9 cellular contexts compared by ENCODE assay signal in genomic region chr12:118370601-118371000, GRCh38. TPM values are rescaled to one million over a fixed set of nuclear protein-coding genes. Genes with fewer than 3 reads are reported as not detected.
A peak's percentile ranks its signal among the peaks of the same experiment; 100 is the strongest.
DNase-seq lines count a peak whose midpoint lies in the region; ATAC-seq and TF ChIP-seq lines count a peak whose summit lies in the region.
"Had no signal": no experiment of that assay in that cellular context is flagged by ENCODE, and none has a peak within 500 bp of the region (broad histone marks: within the 10 kb centered on the region; RNA-seq: fewer than 3 reads in every experiment).

No MANE protein-coding gene starts in this region.

- peaks cover 1% of the 10 kb centered on the region for H3K36me3 Mint-ChIP-seq in T-helper 2 cell treated with Interferon-gamma antibody and Interleukin-4, amounts not matched to agents 5 μg/mL and 100 μg/mL, for 36 hours (ENCODE audit: low read depth)
- H3K36me3 Mint-ChIP-seq in activated CD4-positive, alpha-beta memory T cell treated with anti-CD3 and anti-CD28 coated beads for 36 hours: no peaks in the 10 kb centered on the region

- H3K27me3 ChIP-seq in gastroesophageal sphincter (no peaks in the 10 kb centered on the region), smooth muscle cell (ENCODE audit: low read depth) (peaks cover 25% of the 10 kb centered on the region)
- H3K27me3 ChIP-seq: adrenal gland had no signal

- H2AFZ ChIP-seq in smooth muscle cell (ENCODE audit: low read depth): no peak overlapping the region

- H3K27ac ChIP-seq in gastroesophageal sphincter (peak overlapping the region in 2 of 4 donors; percentile 91 to 97), smooth muscle cell (ENCODE audit: low read depth) (no peak overlapping the region)

- ATAC-seq in gastroesophageal sphincter: no peak
- ATAC-seq in HG02973 (IDR thresholded peaks at IDR 0.05; ENCODE audit: unreplicated experiment): no peak
- no peak for ATAC-seq in GM18868 (IDR thresholded peaks at IDR 0.05; ENCODE audit: unreplicated experiment)

- TF ChIP-seq CTCF in gastroesophageal sphincter (IDR thresholded peaks at IDR 0.05): no peak
- TF ChIP-seq CTCF in smooth muscle cell (IDR thresholded peaks at IDR 0.05; ENCODE audit: borderline replicate concordance, insufficient read depth, poor library complexity, severe bottlenecking): no peak

- H3F3A ChIP-seq in smooth muscle cell (ENCODE audit: low read depth): no peaks in the 10 kb centered on the region

- H3K9me3 Mint-ChIP-seq in T-helper 2 cell treated with Interferon-gamma antibody and Interleukin-4, amounts not matched to agents 5 μg/mL and 100 μg/mL, for 36 hours: no peaks in the 10 kb centered on the region
- H3K9me3 Mint-ChIP-seq in activated CD4-positive, alpha-beta memory T cell treated with anti-CD3 and anti-CD28 coated beads for 36 hours: no peaks in the 10 kb centered on the region

- H3K4me1 ChIP-seq in gastroesophageal sphincter: peaks cover 0 to 51% (median 7%) of the 10 kb centered on the region in 3 donors
- H3K4me1 ChIP-seq in smooth muscle cell (ENCODE audit: low read depth): peaks cover 4% of the 10 kb centered on the region

- POLR2A ChIA-PET in activated CD4-positive, alpha-beta memory T cell treated with anti-CD3 and anti-CD28 coated beads for 36 hours (lab: Charles Lee): no interaction called here

- no peaks in the 10 kb centered on the region for H3K36me3 ChIP-seq in gastroesophageal sphincter
- no peaks in the 10 kb centered on the region for H3K36me3 ChIP-seq in smooth muscle cell (ENCODE audit: low read depth)
- H3K36me3 ChIP-seq: adrenal gland had no signal

- CTCF ChIA-PET in activated CD4-positive, alpha-beta memory T cell treated with anti-CD3 and anti-CD28 coated beads for 36 hours (lab: Charles Lee): interaction anchor here (0.6 to 1.2 kb wide), 4 partner anchors 11 to 497 kb away, joined by 3 to 7 read pairs (median 4); no protein-coding TSS in a partner anchor

- TF ChIP-seq POLR2A in gastroesophageal sphincter (IDR thresholded peaks at IDR 0.05): no peak

- peaks cover 29% of the 10 kb centered on the region for H3K4me1 Mint-ChIP-seq in T-helper 2 cell treated with Interferon-gamma antibody and Interleukin-4, amounts not matched to agents 5 μg/mL and 100 μg/mL, for 36 hours (ENCODE audit: low read depth)
- peaks cover 34% of the 10 kb centered on the region for H3K4me1 Mint-ChIP-seq in activated CD4-positive, alpha-beta memory T cell treated with anti-CD3 and anti-CD28 coated beads for 36 hours (ENCODE audit: low read depth)

- intact Hi-C loops in activated CD4-positive, alpha-beta memory T cell treated with anti-CD3 and anti-CD28 coated beads for 36 hours (cut with micrococcal nuclease): loop anchor here (5.0 to 10.0 kb wide), 2 partner anchors 318 to 1294 kb away; partner anchors contain the start of gene PRKAB1

- no peak for TF ChIP-seq EP300 in gastroesophageal sphincter (IDR thresholded peaks at IDR 0.05)

- H3K4me2 ChIP-seq in smooth muscle cell: peak overlapping the region; percentile 93

- no peaks in the 10 kb centered on the region for H3K9me3 ChIP-seq in gastroesophageal sphincter
- H3K9me3 ChIP-seq in smooth muscle cell (replicated peaks; ENCODE audit: low read depth): no peaks in the 10 kb centered on the region
- H3K9me3 ChIP-seq: adrenal gland had no signal

- no peaks in the 10 kb centered on the region for H3K79me2 ChIP-seq in smooth muscle cell (ENCODE audit: low read depth)

- H3K4me3 Mint-ChIP-seq in T-helper 2 cell treated with Interferon-gamma antibody and Interleukin-4, amounts not matched to agents 5 μg/mL and 100 μg/mL, for 36 hours: peak overlapping the region; percentile 92
- H3K4me3 Mint-ChIP-seq in activated CD4-positive, alpha-beta memory T cell treated with anti-CD3 and anti-CD28 coated beads for 36 hours: peak overlapping the region; percentile 90

- H3K4me3 ChIP-seq in gastroesophageal sphincter: peak overlapping the region; percentile 75 to 95
- peak overlapping the region; percentile 87 for H3K4me3 ChIP-seq in smooth muscle cell

- WGBS in gastroesophageal sphincter (ENCODE audit: low coverage in 1 of 2), 2 donors: 13 to 38% methylated on average over 3 of the region's 3 CpGs
- WGBS in smooth muscle cell (ENCODE audit: low lambda C conversion rate): 81% methylated on average over 3 of the region's 3 CpGs

- H4K20me1 ChIP-seq in smooth muscle cell (ENCODE audit: low read depth): no peaks in the 10 kb centered on the region

- H3K27me3 Mint-ChIP-seq in T-helper 2 cell treated with Interferon-gamma antibody and Interleukin-4, amounts not matched to agents 5 μg/mL and 100 μg/mL, for 36 hours (ENCODE audit: low read depth): peaks cover 15% of the 10 kb centered on the region
- H3K27me3 Mint-ChIP-seq in activated CD4-positive, alpha-beta memory T cell treated with anti-CD3 and anti-CD28 coated beads for 36 hours: no peaks in the 10 kb centered on the region

- DNase-seq in T-helper 2 cell treated with Interferon-gamma antibody and Interleukin-4, amounts not matched to agents 5 μg/mL and 100 μg/mL, for 36 hours (ENCODE audit: low spot score): no peak
- DNase-seq in T-helper 2 cell (no peak), smooth muscle cell (lab: John Stamatoyannopoulos, UW; ENCODE audit: unreplicated experiment) (no peak), SKM-1 (lab: John Stamatoyannopoulos, UW; ENCODE audit: unreplicated experiment) (no peak)
- DNase-seq in activated CD4-positive, alpha-beta memory T cell treated with anti-CD3 and anti-CD28 coated beads for 36 hours: no peak

- no peak overlapping the region for H3K9ac ChIP-seq in smooth muscle cell (ENCODE audit: low read depth)

- H3K27ac Mint-ChIP-seq in T-helper 2 cell treated with Interferon-gamma antibody and Interleukin-4, amounts not matched to agents 5 μg/mL and 100 μg/mL, for 36 hours: no peak overlapping the region
- no peak overlapping the region for H3K27ac Mint-ChIP-seq in activated CD4-positive, alpha-beta memory T cell treated with anti-CD3 and anti-CD28 coated beads for 36 hours

RNA-seq across cellular contexts. Expression of gene TAOK3, which starts 2.1 kb away (rescaled TPM):
- 10 to 100 TPM; 47.5 to 50.4 TPM for total RNA-seq in activated CD4-positive, alpha-beta memory T cell treated with anti-CD3 and anti-CD28 coated beads for 36 hours
- total RNA-seq in gastroesophageal sphincter: 10 to 100 TPM; 26.9 to 55.0 (median 36.7) TPM
- 7.1 and 7.3 TPM in 2 replicates for total RNA-seq in smooth muscle cell
- 7.9 and 18.2 TPM in 2 replicates for polyA plus RNA-seq in smooth muscle cell

RNA-seq across cellular contexts. Expression of gene SUDS3, which starts 5.8 kb away (rescaled TPM):
- total RNA-seq in activated CD4-positive, alpha-beta memory T cell treated with anti-CD3 and anti-CD28 coated beads for 36 hours: 10 to 100 TPM; 20.6 to 22.0 TPM
- total RNA-seq in gastroesophageal sphincter (10 to 100 TPM; 57.2 to 65.5 (median 61.5) TPM), smooth muscle cell (34.9 and 58.2 TPM in 2 replicates)
- polyA plus RNA-seq in smooth muscle cell: 11.4 and 16.4 TPM in 2 replicates
